Comparison of ENCODE assay signal across 21 cellular contexts in genomic region chr19:3816138-3816537, GRCh38. TPM values are rescaled to one million over a fixed set of nuclear protein-coding genes. Genes with fewer than 3 reads are reported as not detected.
"Had no signal": no experiment of that assay in that cellular context is flagged by ENCODE, and none has a peak within 500 bp of the region (broad histone marks: within the 10 kb centered on the region; RNA-seq: fewer than 3 reads in every experiment).

No MANE protein-coding gene starts in this region.

RNA-seq across cellular contexts. Expression of gene MATK, which starts 30.0 kb away (rescaled TPM):
- total RNA-seq: astrocyte, chondrocyte had no signal

RNA-seq across cellular contexts. Expression of gene RAX2, which starts 44.1 kb away (rescaled TPM):
- total RNA-seq: activated CD4-positive, alpha-beta T cell treated with anti-CD3 and anti-CD28 coated beads for 36 hours; activated CD4-positive, alpha-beta T cell treated with anti-CD3 and anti-CD28 coated beads, Interleukin-2, amount 10 ng/mL, durations not matched to agents 7 days and 5 days; activated CD8-positive, alpha-beta memory T cell treated with anti-CD3 and anti-CD28 coated beads for 36 hours; activated CD8-positive, alpha-beta T cell treated with anti-CD3 and anti-CD28 coated beads for 36 hours; activated naive CD4-positive, alpha-beta T cell treated with anti-CD3 and anti-CD28 coated beads for 36 hours; activated naive CD4-positive, alpha-beta T cell treated with anti-CD3 and anti-CD28 coated beads, Interleukin-2, amount 50 U/mL, for 72 hours; activated naive CD8-positive, alpha-beta T cell treated with anti-CD3 and anti-CD28 coated beads for 36 hours; activated T-cell treated with anti-CD3 and anti-CD28 coated beads, Interleukin-2, amount 50 U/mL, for 4 hours; activated T-cell treated with anti-CD3 and anti-CD28 coated beads, Interleukin-2, amount 50 U/mL, for 72 hours; activated T-helper 1 cell treated with anti-CD3 and anti-CD28 coated beads, Interleukin-12 subunit alpha, Interleukin-12 subunit beta, Interleukin-2, Interleukin-4 antibody, amounts not matched to agents 30 ng/mL and 10 ng/mL and 1 ng/mL, durations not matched to agents 14 hours and 24 hours and 36 hours; activated T-helper 17 cell treated with anti-CD3 and anti-CD28 coated beads, Interleukin-2, amount 50 U/mL, for 72 hours; adrenal gland; aorta; astrocyte; body of pancreas; cardiac septum; chondrocyte; T-cell; T-helper 1 cell treated with Interleukin-12 subunit alpha and Interleukin-12 subunit beta and Interleukin-4 antibody, amounts not matched to agents 30 ng/mL and 1 ng/mL, for 36 hours; T-helper 17 cell; T-helper 2 cell treated with Interferon-gamma antibody and Interleukin-4, amounts not matched to agents 100 ng/mL and 5 ng/mL, for 36 hours had no signal

RNA-seq across cellular contexts. Expression of gene ZFR2, which starts 52.7 kb away (rescaled TPM):
- total RNA-seq: aorta, body of pancreas, chondrocyte had no signal
